In the genomic region with DNA sequence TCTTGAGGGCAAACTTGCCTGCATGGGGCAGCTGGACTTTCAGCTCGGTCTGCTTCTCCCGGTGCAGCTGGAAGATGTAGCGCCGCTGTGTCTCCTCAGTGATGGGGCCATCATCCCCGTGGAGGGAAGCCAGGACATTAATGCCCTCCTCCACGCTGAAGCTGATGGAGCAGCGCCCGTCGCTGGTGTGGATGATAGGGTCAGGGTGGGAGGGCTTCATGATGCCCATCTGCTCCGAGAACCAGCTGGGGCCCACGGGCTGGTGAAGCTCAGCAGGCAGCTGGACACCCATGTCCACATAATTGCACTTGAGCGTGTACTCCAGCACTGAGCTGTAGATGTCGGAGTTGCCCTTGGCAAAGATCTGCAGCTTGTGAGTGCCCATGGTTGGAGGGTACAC, we compare ENCODE assay signal across 9 cellular contexts. TPM values are rescaled to one million over a fixed set of nuclear protein-coding genes. Genes with fewer than 3 reads are reported as not detected.
"Had no signal": no experiment of that assay in that cellular context is flagged by ENCODE, and none has a peak within 500 bp of the region (broad histone marks: within the 10 kb centered on the region; RNA-seq: fewer than 3 reads in every experiment).

No MANE protein-coding gene starts in this region.

- DNase-seq: GM23248, GOT3, H7, HFFc6, IMR-90, KG1 had no signal

- H3K27ac Mint-ChIP-seq: HFFc6 had no signal

- H3K9me3 Mint-ChIP-seq: HFFc6 had no signal

- H2AFZ ChIP-seq: GM23248 had no signal

- H3K27ac ChIP-seq: GM23248 had no signal

- H3K4me1 ChIP-seq: HAP-1 had no signal

- H3K4me3 ChIP-seq: GM23248, HAP-1, K562 had no signal

- H3K36me3 ChIP-seq: HAP-1 had no signal

- H3K9me3 ChIP-seq: HAP-1 had no signal

- H3K4me3 Mint-ChIP-seq: HFFc6 had no signal

- H3K9ac ChIP-seq: GM23248 had no signal

RNA-seq across cellular contexts. Expression of a gene that starts 46.9 kb away (rescaled TPM):
- total RNA-seq: HT-29, K562 had no signal
- polyA plus RNA-seq: K562 had no signal
